In genomic region chr15:63234479-63234878, GRCh38 we compare ENCODE assay signal across 10 cellular contexts. TPM values are rescaled to one million over a fixed set of nuclear protein-coding genes. Genes with fewer than 3 reads are reported as not detected.
A peak's percentile ranks its signal among the peaks of the same experiment; 100 is the strongest.
DNase-seq lines count a peak whose midpoint lies in the region; TF ChIP-seq lines count a peak whose summit lies in the region.
"Had no signal": no experiment of that assay in that cellular context is flagged by ENCODE, and none has a peak within 500 bp of the region (broad histone marks: within the 10 kb centered on the region; RNA-seq: fewer than 3 reads in every experiment).

No MANE protein-coding gene starts in this region.

- no CpG with 5 or more reads among the region's 5 CpGs for WGBS in neuronal stem cell (ENCODE audit: extremely low coverage in 2 of 2, insufficient read length in 2 of 2, insufficient replicate concordance in 1 of 2), 2 donors

- H2AK5ac ChIP-seq in neuronal stem cell (ENCODE audit: low read depth, low read length), result no peak overlapping the region

- H3K4me1 ChIP-seq in Peyer's patch (peaks cover 0 to 23% (median 9%) of the 10 kb centered on the region in 4 donors), neuronal stem cell (ENCODE audit: control insufficient read depth in 2 of 2, insufficient read depth in 1 of 2, low read depth in 1 of 2, low read length in 2 of 2) (peaks cover 7 to 9% of the 10 kb centered on the region in 2 donors)

- no peak overlapping the region for H3K9ac ChIP-seq in neuronal stem cell (ENCODE audit: low read depth, low read length, poor library complexity)

- H3K36me3 ChIP-seq in Peyer's patch (no peaks in the 10 kb centered on the region), neuronal stem cell (replicated peaks in 1 of 2; ENCODE audit: control insufficient read depth in 2 of 2, insufficient read depth in 2 of 2, low read length in 2 of 2) (no peaks in the 10 kb centered on the region)

- H3K23ac ChIP-seq in neuronal stem cell (ENCODE audit: low read depth, low read length, poor library complexity), result no peak overlapping the region

- H2AFZ ChIP-seq in neuronal stem cell (ENCODE audit: low read length), result no peak overlapping the region

- H4K91ac ChIP-seq in neuronal stem cell (ENCODE audit: low read depth, low read length, poor library complexity), result no peak overlapping the region

- no peak overlapping the region for H3K4ac ChIP-seq in neuronal stem cell (ENCODE audit: low read length)

- H3K27me3 ChIP-seq in Peyer's patch (no peaks in the 10 kb centered on the region), neuronal stem cell (ENCODE audit: control insufficient read depth in 3 of 3, insufficient read depth in 3 of 3, low read depth in 1 of 3, low read length in 3 of 3) (no peaks in the 10 kb centered on the region)

- no peaks in the 10 kb centered on the region for H3K9me3 ChIP-seq in Peyer's patch
- H3K9me3 ChIP-seq in neuronal stem cell (replicated peaks in 1 of 2; ENCODE audit: control insufficient read depth in 2 of 2, insufficient read depth in 1 of 2, low read depth in 1 of 2, low read length in 2 of 2), result peaks cover 0 to 15% of the 10 kb centered on the region in 2 donors

- H3K27ac ChIP-seq in Peyer's patch, result peak overlapping the region; percentile 35 to 55 (median 52)
- H3K27ac ChIP-seq in neuronal stem cell (replicated peaks; ENCODE audit: low read length), result no peak overlapping the region

- DNase-seq in AG08396 (ENCODE audit: low spot score) (peak; percentile 39), Peyer's patch (peak in 2 of 3 donors; percentile 51 to 66), fibroblast of peridontal ligament (ENCODE audit: extremely low read depth) (peak; percentile 78), neuronal stem cell (ENCODE audit: low spot score) (no peak), occipital lobe (lab: John Stamatoyannopoulos, UW) (no peak), SKM-1 (lab: John Stamatoyannopoulos, UW; ENCODE audit: unreplicated experiment) (no peak), SHP77 treated with DMSO at 0.1 percent for 48 hours (lab: John Stamatoyannopoulos, UW) (no peak)
- no peak for DNase-seq in effector CD4-positive, alpha-beta T cell
- DNase-seq: DND-41; stimulated activated CD4-positive, alpha-beta T cell treated with anti-CD3 and anti-CD28 coated beads, Interleukin-15, amount 100 ng/mL, for 24 hours had no signal

- no peak overlapping the region for H3K14ac ChIP-seq in neuronal stem cell (ENCODE audit: low read length)

- H2BK5ac ChIP-seq in neuronal stem cell (ENCODE audit: low read length), result no peak overlapping the region

- no peak overlapping the region for H3K4me2 ChIP-seq in neuronal stem cell (ENCODE audit: insufficient read depth, low read length, poor library complexity, severe bottlenecking)

- no peak overlapping the region for H2BK12ac ChIP-seq in neuronal stem cell (ENCODE audit: low read length)

- H3K4me3 ChIP-seq in Peyer's patch, result no peak overlapping the region
- H3K4me3 ChIP-seq in neuronal stem cell (ENCODE audit: low read length in 2 of 2), result no peak overlapping the region

- peaks cover 2% of the 10 kb centered on the region for H3K79me1 ChIP-seq in neuronal stem cell (ENCODE audit: low read depth, low read length)

- H2BK15ac ChIP-seq in neuronal stem cell (ENCODE audit: low read length), result peak overlapping the region; percentile 0

- TF ChIP-seq CTCF in Peyer's patch (IDR thresholded peaks at IDR 0.05), result no peak

- no peak overlapping the region for H2BK120ac ChIP-seq in neuronal stem cell (ENCODE audit: low read depth, low read length)

- no peak overlapping the region for H3K18ac ChIP-seq in neuronal stem cell (ENCODE audit: low read length)

- no peak for TF ChIP-seq POLR2A in Peyer's patch (IDR thresholded peaks at IDR 0.05)

- no peak overlapping the region for H4K8ac ChIP-seq in neuronal stem cell (ENCODE audit: low read depth, low read length)

RNA-seq across cellular contexts. Expression of gene APH1B, which starts 42.9 kb away (rescaled TPM):
- total RNA-seq in Peyer's patch (1 to 10 TPM; 3.3 to 4.8 (median 3.9) TPM), occipital lobe (30.6 TPM)
- 3.6 TPM for polyA plus RNA-seq in neuronal stem cell (2013, experiment 1 of 2)
- polyA plus RNA-seq in neuronal stem cell (2013, experiment 2 of 2), result 3.9 TPM

RNA-seq across cellular contexts. Expression of gene RAB8B, which starts 45.1 kb away (rescaled TPM):
- total RNA-seq in Peyer's patch (10 to 100 TPM; 11.7 to 35.5 (median 25.3) TPM), occipital lobe (134 TPM)
- polyA plus RNA-seq in neuronal stem cell (2013, experiment 1 of 2), result 94.7 TPM
- 90.1 TPM for polyA plus RNA-seq in neuronal stem cell (2013, experiment 2 of 2)

Comparison
In these comparisons a context has a peak if more than half of its experiments do, and no peak if none do; other contexts are left out.
1. DNase-seq: peak in AG08396 (single experiment), Peyer's patch (2 of 3) and fibroblast of peridontal ligament (single experiment); none in neuronal stem cell (single experiment), occipital lobe (single experiment), SKM-1 (single experiment), SHP77 treated with DMSO at 0.1 percent for 48 hours (single experiment) and effector CD4-positive, alpha-beta T cell (single experiment).